In genomic region chr17:7204335-7204734, GRCh38 we compare ENCODE assay signal across 8 cellular contexts. TPM values are rescaled to one million over a fixed set of nuclear protein-coding genes. Genes with fewer than 3 reads are reported as not detected.
DNase-seq lines count a peak whose midpoint lies in the region; ATAC-seq and TF ChIP-seq lines count a peak whose summit lies in the region.

No MANE protein-coding gene starts in this region.

- no peaks in the 10 kb centered on the region for H3K79me2 ChIP-seq in mammary epithelial cell (ENCODE audit: insufficient read depth, low read length)

- H3K27ac ChIP-seq in stomach (peak overlapping the region in 4 of 5 donors; percentile 40 to 83 (median 68)), mammary epithelial cell (ENCODE audit: insufficient read depth, low read depth, low read length) (no peak overlapping the region)

- in situ Hi-C loops in mammary epithelial cell (cut with MboI; ENCODE audit: low sequenced_read_pairs in 2 of 2), result no loop called here

- no TSS peak for BruUV-seq in mammary epithelial cell (replicated peaks; lab: Mats Ljungman, UMichigan)

- WGBS in stomach, 5 donors, result 70 to 73% (median 71%) methylated on average over 15 of the region's 15 CpGs
- WGBS in mammary epithelial cell (ENCODE audit: low coverage, missing lambda C conversion rate), result 86% methylated on average over 9 of the region's 15 CpGs

- no peaks in the 10 kb centered on the region for H3K9me3 Mint-ChIP-seq in activated T-helper 1 cell treated with anti-CD3 and anti-CD28 coated beads, Interleukin-12 subunit alpha, Interleukin-12 subunit beta, Interleukin-2, Interleukin-4 antibody, amounts not matched to agents 30 ng/mL and 10 ng/mL and 1 ng/mL, durations not matched to agents 14 hours and 24 hours and 36 hours

- H3K36me3 Mint-ChIP-seq in activated T-helper 1 cell treated with anti-CD3 and anti-CD28 coated beads, Interleukin-12 subunit alpha, Interleukin-12 subunit beta, Interleukin-2, Interleukin-4 antibody, amounts not matched to agents 30 ng/mL and 10 ng/mL and 1 ng/mL, durations not matched to agents 14 hours and 24 hours and 36 hours (ENCODE audit: low read depth), result peaks cover 5% of the 10 kb centered on the region

- no peaks in the 10 kb centered on the region for H3K27me3 ChIP-seq in iPS-15b (ENCODE audit: control insufficient read depth, insufficient read depth, low read length)
- peaks cover 0 to 17% (median 0%) of the 10 kb centered on the region in 3 donors for H3K27me3 ChIP-seq in stomach
- H3K27me3 ChIP-seq in mammary epithelial cell (ENCODE audit: insufficient read depth, low read length), result no peaks in the 10 kb centered on the region

- H3K9ac ChIP-seq in iPS-15b (ENCODE audit: low read depth, low read length) (no peak overlapping the region), mammary epithelial cell (ENCODE audit: insufficient read depth, low read length) (no peak overlapping the region)

- H3K27ac Mint-ChIP-seq in activated T-helper 1 cell treated with anti-CD3 and anti-CD28 coated beads, Interleukin-12 subunit alpha, Interleukin-12 subunit beta, Interleukin-2, Interleukin-4 antibody, amounts not matched to agents 30 ng/mL and 10 ng/mL and 1 ng/mL, durations not matched to agents 14 hours and 24 hours and 36 hours, result peak overlapping the region; percentile 86

- no peaks in the 10 kb centered on the region for H4K20me1 ChIP-seq in mammary epithelial cell (ENCODE audit: insufficient read depth, low read length)

- CTCF ChIA-PET in mammary epithelial cell (lab: Charles Lee; ENCODE audit: low non-redundant PET), result no interaction called here

- no peak for TF ChIP-seq CTCF in stomach (IDR thresholded peaks at IDR 0.05)
- no peak for TF ChIP-seq CTCF in mammary epithelial cell (conservative IDR thresholded peaks at IDR 0.05 in 1 of 2, IDR thresholded peaks at IDR 0.05 in 1 of 2; ENCODE audit: extremely low read depth in 1 of 2, insufficient read depth in 1 of 2, low read depth in 1 of 2, low read length in 2 of 2)

- peaks cover 23% of the 10 kb centered on the region for H3K4me1 Mint-ChIP-seq in activated T-helper 1 cell treated with anti-CD3 and anti-CD28 coated beads, Interleukin-12 subunit alpha, Interleukin-12 subunit beta, Interleukin-2, Interleukin-4 antibody, amounts not matched to agents 30 ng/mL and 10 ng/mL and 1 ng/mL, durations not matched to agents 14 hours and 24 hours and 36 hours (ENCODE audit: low read depth)

- TF ChIP-seq POLR2A in stomach (IDR thresholded peaks at IDR 0.05), result no peak

- no peaks in the 10 kb centered on the region for H3K27me3 Mint-ChIP-seq in activated T-helper 1 cell treated with anti-CD3 and anti-CD28 coated beads, Interleukin-12 subunit alpha, Interleukin-12 subunit beta, Interleukin-2, Interleukin-4 antibody, amounts not matched to agents 30 ng/mL and 10 ng/mL and 1 ng/mL, durations not matched to agents 14 hours and 24 hours and 36 hours (ENCODE audit: insufficient read depth)

- DNase-seq in NCI-H2227 (lab: John Stamatoyannopoulos, UW; ENCODE audit: unreplicated experiment), result peak; percentile 57
- DNase-seq in NCI-H2227 treated with DMSO at 0.1 percent for 48 hours (lab: John Stamatoyannopoulos, UW), result no peak
- no peak for DNase-seq in activated T-helper 1 cell treated with anti-CD3 and anti-CD28 coated beads, Interleukin-12 subunit alpha, Interleukin-12 subunit beta, Interleukin-2, Interleukin-4 antibody, amounts not matched to agents 30 ng/mL and 10 ng/mL and 1 ng/mL, durations not matched to agents 14 hours and 24 hours and 36 hours (ENCODE audit: low spot score)
- DNase-seq in stomach, result no peak
- DNase-seq in mammary epithelial cell, result no peak
- DNase-seq in activated effector memory CD4-positive, alpha-beta T cell treated with anti-CD3 and anti-CD28 coated beads, Interleukin-2, amount 50 U/mL, for 16 hours, result no peak

- peak overlapping the region; percentile 79 for H3K4me3 ChIP-seq in iPS-15b (ENCODE audit: low read depth, low read length)
- H3K4me3 ChIP-seq in stomach, result peak overlapping the region; percentile 43 to 58 (median 52)
- no peak overlapping the region for H3K4me3 ChIP-seq in mammary epithelial cell (replicated peaks in 1 of 3; ENCODE audit: insufficient read depth in 1 of 3, low read depth in 2 of 3, low read length in 3 of 3)

- no peak overlapping the region for H2AFZ ChIP-seq in mammary epithelial cell (ENCODE audit: low read depth, low read length)

- no peak for TF ChIP-seq EP300 in stomach (IDR thresholded peaks at IDR 0.05)

- H3K9me3 ChIP-seq in iPS-15b (ENCODE audit: control insufficient read depth, insufficient read depth, low read length) (no peaks in the 10 kb centered on the region), stomach (no peaks in the 10 kb centered on the region), mammary epithelial cell (replicated peaks; ENCODE audit: insufficient read depth, low read length) (no peaks in the 10 kb centered on the region)

- peak overlapping the region; percentile 85 for H3K4me3 Mint-ChIP-seq in activated T-helper 1 cell treated with anti-CD3 and anti-CD28 coated beads, Interleukin-12 subunit alpha, Interleukin-12 subunit beta, Interleukin-2, Interleukin-4 antibody, amounts not matched to agents 30 ng/mL and 10 ng/mL and 1 ng/mL, durations not matched to agents 14 hours and 24 hours and 36 hours

- intact Hi-C loops in activated T-helper 1 cell treated with anti-CD3 and anti-CD28 coated beads, Interleukin-12 subunit alpha, Interleukin-12 subunit beta, Interleukin-2, Interleukin-4 antibody, amounts not matched to agents 30 ng/mL and 10 ng/mL and 1 ng/mL, durations not matched to agents 14 hours and 24 hours and 36 hours (cut with micrococcal nuclease), result loop anchor here (2.0 kb wide), 1 partner anchor 14 kb away; the partner anchor contains the start of genes ACADVL and DLG4
- intact Hi-C loops in stomach (cut with DNase I; ENCODE audit: low total_unique reads) (no loop called here), mammary epithelial cell (cut with micrococcal nuclease) (no loop called here)

- peaks cover 7% of the 10 kb centered on the region for H3K4me1 ChIP-seq in iPS-15b (ENCODE audit: control insufficient read depth, insufficient read depth, low read length)
- peaks cover 11 to 33% (median 16%) of the 10 kb centered on the region in 4 donors for H3K4me1 ChIP-seq in stomach
- peaks cover 3% of the 10 kb centered on the region for H3K4me1 ChIP-seq in mammary epithelial cell (ENCODE audit: insufficient read depth, low read length)

- dilution Hi-C loops in mammary epithelial cell (cut with HindIII; ENCODE audit: low sequenced_read_pairs), result no loop called here

- H3K36me3 ChIP-seq in iPS-15b (ENCODE audit: control insufficient read depth, insufficient read depth, low read length) (peaks cover 16% of the 10 kb centered on the region), stomach (peaks cover 7 to 46% (median 30%) of the 10 kb centered on the region in 4 donors), mammary epithelial cell (ENCODE audit: insufficient read depth, low read length) (no peaks in the 10 kb centered on the region)

- no peak for ATAC-seq in GM21717 (IDR thresholded peaks at IDR 0.05; ENCODE audit: unreplicated experiment)

- no peak overlapping the region for H3K4me2 ChIP-seq in mammary epithelial cell (ENCODE audit: insufficient read depth, low read depth, low read length)

RNA-seq across cellular contexts. Expression of gene DLG4, which starts 15.3 kb away (rescaled TPM):
- 15.3 and 15.5 TPM in 2 replicates for total RNA-seq in activated T-helper 1 cell treated with anti-CD3 and anti-CD28 coated beads, Interleukin-12 subunit alpha, Interleukin-12 subunit beta, Interleukin-2, Interleukin-4 antibody, amounts not matched to agents 30 ng/mL and 10 ng/mL and 1 ng/mL, durations not matched to agents 14 hours and 24 hours and 36 hours
- total RNA-seq in stomach (10 to 100 TPM in 3 of 5 donors, 1 to 10 TPM in 2; 3.2 to 26.3 (median 10.6) TPM), mammary epithelial cell (10 to 100 TPM in 1 of 2 donors, 1 to 10 TPM in 1; 1.5 to 10.8 TPM)
- polyA plus RNA-seq in stomach (10 to 100 TPM in 1 of 3 donors, 1 to 10 TPM in 2; 5.8 to 11.5 (median 7.0) TPM), mammary epithelial cell (3.5 TPM)
- 6.7 TPM for polyA minus RNA-seq in mammary epithelial cell

RNA-seq across cellular contexts. Expression of gene ACADVL, which starts 15.4 kb away (rescaled TPM):
- 287 and 294 TPM in 2 replicates for total RNA-seq in activated T-helper 1 cell treated with anti-CD3 and anti-CD28 coated beads, Interleukin-12 subunit alpha, Interleukin-12 subunit beta, Interleukin-2, Interleukin-4 antibody, amounts not matched to agents 30 ng/mL and 10 ng/mL and 1 ng/mL, durations not matched to agents 14 hours and 24 hours and 36 hours
- total RNA-seq in stomach, result 1,000 to 10,000 TPM in 3 of 5 donors, 100 to 1,000 TPM in 2; 348 to 3,058 (median 1,195) TPM
- 100 to 1,000 TPM; 651 to 783 (median 654) TPM for polyA plus RNA-seq in stomach
- total RNA-seq in mammary epithelial cell, result 100 to 1,000 TPM; 385 to 448 TPM
- 297 TPM for polyA plus RNA-seq in mammary epithelial cell
- 321 TPM for polyA minus RNA-seq in mammary epithelial cell

RNA-seq across cellular contexts. Expression of gene ASGR1, which starts 25.2 kb away (rescaled TPM):
- 1.1 and 1.6 TPM in 2 replicates for total RNA-seq in activated T-helper 1 cell treated with anti-CD3 and anti-CD28 coated beads, Interleukin-12 subunit alpha, Interleukin-12 subunit beta, Interleukin-2, Interleukin-4 antibody, amounts not matched to agents 30 ng/mL and 10 ng/mL and 1 ng/mL, durations not matched to agents 14 hours and 24 hours and 36 hours
- total RNA-seq in stomach, result under 1 TPM in 2 of 5 donors, not detected in 3; 0.87 to 0.92 TPM
- polyA plus RNA-seq in stomach, result 1 to 10 TPM; 1.9 to 6.0 (median 2.5) TPM
- total RNA-seq in mammary epithelial cell, result under 1 TPM; under 0.01 to 0.61 TPM
- polyA plus RNA-seq in mammary epithelial cell, result 0.25 TPM
- polyA minus RNA-seq in mammary epithelial cell, result not detected

RNA-seq across cellular contexts. Expression of gene DVL2, which starts 30.0 kb away (rescaled TPM):
- total RNA-seq in activated T-helper 1 cell treated with anti-CD3 and anti-CD28 coated beads, Interleukin-12 subunit alpha, Interleukin-12 subunit beta, Interleukin-2, Interleukin-4 antibody, amounts not matched to agents 30 ng/mL and 10 ng/mL and 1 ng/mL, durations not matched to agents 14 hours and 24 hours and 36 hours, result 70.0 and 73.5 TPM in 2 replicates
- total RNA-seq in stomach (100 to 1,000 TPM in 1 of 5 donors, 10 to 100 TPM in 4; 16.9 to 114 (median 19.7) TPM), mammary epithelial cell (10 to 100 TPM; 43.6 to 48.0 TPM)
- polyA plus RNA-seq in stomach (10 to 100 TPM; 12.1 to 14.5 (median 14.5) TPM), mammary epithelial cell (7.9 TPM)
- polyA minus RNA-seq in mammary epithelial cell, result 44.2 TPM

RNA-seq across cellular contexts. Expression of gene PHF23, which starts 34.9 kb away (rescaled TPM):
- total RNA-seq in activated T-helper 1 cell treated with anti-CD3 and anti-CD28 coated beads, Interleukin-12 subunit alpha, Interleukin-12 subunit beta, Interleukin-2, Interleukin-4 antibody, amounts not matched to agents 30 ng/mL and 10 ng/mL and 1 ng/mL, durations not matched to agents 14 hours and 24 hours and 36 hours, result 52.5 and 55.4 TPM in 2 replicates
- total RNA-seq in stomach, result 10 to 100 TPM in 3 of 5 donors, 1 to 10 TPM in 2; 5.2 to 26.2 (median 14.0) TPM
- 10 to 100 TPM; 21.3 to 27.2 (median 21.5) TPM for polyA plus RNA-seq in stomach
- 10 to 100 TPM; 36.7 to 53.6 TPM for total RNA-seq in mammary epithelial cell
- 39.8 TPM for polyA plus RNA-seq in mammary epithelial cell
- polyA minus RNA-seq in mammary epithelial cell, result 26.2 TPM

Comparison
In these comparisons a context has a peak if more than half of its experiments do, and no peak if none do; other contexts are left out.
1. H3K4me3 ChIP-seq: peak in iPS-15b (single experiment) and stomach (4 of 4); none in mammary epithelial cell (0 of 3).